17 cellular contexts compared by ENCODE assay signal in genomic region chr10:104321226-104321625, GRCh38. TPM values are rescaled to one million over a fixed set of nuclear protein-coding genes. Genes with fewer than 3 reads are reported as not detected.
DNase-seq lines count a peak whose midpoint lies in the region; ATAC-seq and TF ChIP-seq lines count a peak whose summit lies in the region.
"Had no signal": no experiment of that assay in that cellular context is flagged by ENCODE, and none has a peak within 500 bp of the region (broad histone marks: within the 10 kb centered on the region; RNA-seq: fewer than 3 reads in every experiment).

No MANE protein-coding gene starts in this region.

- H3K9me3 ChIP-seq in right cardiac atrium (ENCODE audit: control insufficient read depth, low read length) (no peaks in the 10 kb centered on the region), transverse colon (no peaks in the 10 kb centered on the region)
- H3K9me3 ChIP-seq: body of pancreas, SJSA1 had no signal

- H3K4me3 ChIP-seq in right cardiac atrium (ENCODE audit: low read length) (no peak overlapping the region), transverse colon (no peak overlapping the region)
- H3K4me3 ChIP-seq: body of pancreas, SJSA1 had no signal

- TF ChIP-seq EP300 in transverse colon (IDR thresholded peaks at IDR 0.05; ENCODE audit: low read depth), result no peak

- peaks cover 39% of the 10 kb centered on the region for H3K36me3 Mint-ChIP-seq in activated CD4-positive, alpha-beta T cell treated with anti-CD3 and anti-CD28 coated beads, Interleukin-2, amount 10 ng/mL, durations not matched to agents 7 days and 5 days (ENCODE audit: low read depth)
- H3K36me3 Mint-ChIP-seq in activated B cell treated with CpG ODN at 0.5 μM for 24 hours (ENCODE audit: low read depth), result peaks cover 25% of the 10 kb centered on the region
- peaks cover 51% of the 10 kb centered on the region for H3K36me3 Mint-ChIP-seq in stimulated activated effector memory CD8-positive, alpha-beta T cell treated with anti-CD3 and anti-CD28 coated beads, Interleukin-12 subunit alpha, Interleukin-12 subunit beta, amount 100 ng/mL, for 72 hours

- TF ChIP-seq POLR2A in transverse colon (IDR thresholded peaks at IDR 0.05), result no peak

- CTCF ChIA-PET in activated CD4-positive, alpha-beta T cell treated with anti-CD3 and anti-CD28 coated beads, Interleukin-2, amount 10 ng/mL, durations not matched to agents 7 days and 5 days (lab: Charles Lee), result interaction anchor here (0.6 to 3.7 kb wide), 4 partner anchors 15 to 47 kb away, joined by 3 to 19 read pairs (median 3); partner anchors contain the start of gene ITPRIP
- CTCF ChIA-PET in activated B cell treated with CpG ODN at 0.5 μM for 24 hours (lab: Charles Lee), result interaction anchor here (0.6 to 1.6 kb wide), 5 partner anchors 15 to 435 kb away, joined by 3 to 18 read pairs (median 3); no protein-coding TSS in a partner anchor

- no peaks in the 10 kb centered on the region for H3K9me3 Mint-ChIP-seq in activated CD4-positive, alpha-beta T cell treated with anti-CD3 and anti-CD28 coated beads, Interleukin-2, amount 10 ng/mL, durations not matched to agents 7 days and 5 days
- no peaks in the 10 kb centered on the region for H3K9me3 Mint-ChIP-seq in activated B cell treated with CpG ODN at 0.5 μM for 24 hours
- no peaks in the 10 kb centered on the region for H3K9me3 Mint-ChIP-seq in stimulated activated effector memory CD8-positive, alpha-beta T cell treated with anti-CD3 and anti-CD28 coated beads, Interleukin-12 subunit alpha, Interleukin-12 subunit beta, amount 100 ng/mL, for 72 hours
- H3K9me3 Mint-ChIP-seq: activated T-helper 1 cell treated with anti-CD3 and anti-CD28 coated beads, Interleukin-12 subunit alpha, Interleukin-12 subunit beta, Interleukin-2, Interleukin-4 antibody, amounts not matched to agents 30 ng/mL and 10 ng/mL and 1 ng/mL, durations not matched to agents 14 hours and 24 hours and 36 hours had no signal

- intact Hi-C loops in activated B cell treated with CpG ODN at 0.5 μM for 24 hours (cut with micrococcal nuclease) (no loop called here), right cardiac atrium (cut with DNase I) (no loop called here), transverse colon (cut with DNase I; ENCODE audit: low total_unique reads) (no loop called here)

- peaks cover 85% of the 10 kb centered on the region for H3K4me1 Mint-ChIP-seq in activated CD4-positive, alpha-beta T cell treated with anti-CD3 and anti-CD28 coated beads, Interleukin-2, amount 10 ng/mL, durations not matched to agents 7 days and 5 days
- peaks cover 94% of the 10 kb centered on the region for H3K4me1 Mint-ChIP-seq in activated B cell treated with CpG ODN at 0.5 μM for 24 hours
- peaks cover 92% of the 10 kb centered on the region for H3K4me1 Mint-ChIP-seq in stimulated activated effector memory CD8-positive, alpha-beta T cell treated with anti-CD3 and anti-CD28 coated beads, Interleukin-12 subunit alpha, Interleukin-12 subunit beta, amount 100 ng/mL, for 72 hours

- H3K4me3 Mint-ChIP-seq in activated CD4-positive, alpha-beta T cell treated with anti-CD3 and anti-CD28 coated beads, Interleukin-2, amount 10 ng/mL, durations not matched to agents 7 days and 5 days, result no peak overlapping the region
- no peak overlapping the region for H3K4me3 Mint-ChIP-seq in activated B cell treated with CpG ODN at 0.5 μM for 24 hours
- no peak overlapping the region for H3K4me3 Mint-ChIP-seq in stimulated activated effector memory CD8-positive, alpha-beta T cell treated with anti-CD3 and anti-CD28 coated beads, Interleukin-12 subunit alpha, Interleukin-12 subunit beta, amount 100 ng/mL, for 72 hours

- H3K27ac Mint-ChIP-seq in activated CD4-positive, alpha-beta T cell treated with anti-CD3 and anti-CD28 coated beads, Interleukin-2, amount 10 ng/mL, durations not matched to agents 7 days and 5 days, result peak overlapping the region; percentile 88
- H3K27ac Mint-ChIP-seq in activated B cell treated with CpG ODN at 0.5 μM for 24 hours, result peak overlapping the region; percentile 82
- H3K27ac Mint-ChIP-seq in stimulated activated effector memory CD8-positive, alpha-beta T cell treated with anti-CD3 and anti-CD28 coated beads, Interleukin-12 subunit alpha, Interleukin-12 subunit beta, amount 100 ng/mL, for 72 hours, result peak overlapping the region; percentile 95

- peaks cover 73% of the 10 kb centered on the region for H3K4me1 ChIP-seq in right cardiac atrium (ENCODE audit: control insufficient read depth, insufficient read depth, low read length)
- H3K4me1 ChIP-seq in transverse colon, result peaks cover 23 to 80% (median 49%) of the 10 kb centered on the region in 4 donors

- 38% methylated on average over 6 of the region's 6 CpGs for WGBS in right cardiac atrium
- 81% methylated on average over 6 of the region's 6 CpGs; no CpG with 5 or more reads in 1 of the 2 donors for WGBS in transverse colon (ENCODE audit: low coverage in 1 of 2), 2 donors

- no peaks in the 10 kb centered on the region for H3K36me3 ChIP-seq in transverse colon

- no peak for ATAC-seq in activated B cell treated with CpG ODN at 0.5 μM for 24 hours (ENCODE audit: low read depth)
- ATAC-seq in right cardiac atrium, result peak in 1 of 2 donors; percentile 38
- ATAC-seq in stimulated activated effector memory CD8-positive, alpha-beta T cell treated with anti-CD3 and anti-CD28 coated beads, Interleukin-12 subunit alpha, Interleukin-12 subunit beta, amount 100 ng/mL, for 72 hours, result no peak
- no peak for ATAC-seq in HG02938 (IDR thresholded peaks at IDR 0.05; ENCODE audit: unreplicated experiment)
- no peak for ATAC-seq in GM18909 (IDR thresholded peaks at IDR 0.05; ENCODE audit: poor library complexity, unreplicated experiment)
- ATAC-seq: body of pancreas had no signal

- in situ Hi-C loops in transverse colon (cut with MboI; ENCODE audit: low pct_ligation_motif_present in 1 of 4, low pct_unique_long_range_greater_than_20kb in 1 of 4, low sequenced_read_pairs in 3 of 4), result no loop called here

- no peaks in the 10 kb centered on the region for H3K27me3 ChIP-seq in right cardiac atrium (ENCODE audit: control insufficient read depth, insufficient read depth)
- no peaks in the 10 kb centered on the region for H3K27me3 ChIP-seq in transverse colon
- H3K27me3 ChIP-seq: body of pancreas, SJSA1 had no signal

- no peak for TF ChIP-seq CTCF in activated B cell treated with CpG ODN at 0.5 μM for 24 hours (IDR thresholded peaks at IDR 0.05)
- TF ChIP-seq CTCF in transverse colon (IDR thresholded peaks at IDR 0.05), result no peak

- POLR2A ChIA-PET in activated CD4-positive, alpha-beta T cell treated with anti-CD3 and anti-CD28 coated beads, Interleukin-2, amount 10 ng/mL, durations not matched to agents 7 days and 5 days (lab: Charles Lee), result no interaction called here
- POLR2A ChIA-PET in activated B cell treated with CpG ODN at 0.5 μM for 24 hours (lab: Charles Lee), result interaction anchor here (0.7 to 1.4 kb wide), 3 partner anchors 17 to 32 kb away, joined by 3 to 7 read pairs (median 4); partner anchors contain the start of genes CFAP58 and ITPRIP

- no peak for DNase-seq in activated CD4-positive, alpha-beta T cell treated with anti-CD3 and anti-CD28 coated beads, Interleukin-2, amount 10 ng/mL, durations not matched to agents 7 days and 5 days
- no peak for DNase-seq in activated CD4-positive, alpha-beta T cell treated with anti-CD3 and anti-CD28 coated beads, Interleukin-2, amount 50 U/mL, for 4 hours
- DNase-seq in activated B cell treated with CpG ODN at 0.5 μM for 24 hours (no peak), right cardiac atrium (peak in 1 of 3 donors; percentile 70), transverse colon (no peak)
- no peak for DNase-seq in stimulated activated effector memory CD8-positive, alpha-beta T cell treated with anti-CD3 and anti-CD28 coated beads, Interleukin-12 subunit alpha, Interleukin-12 subunit beta, amount 100 ng/mL, for 72 hours (ENCODE audit: low spot score in 2 of 2)
- DNase-seq: activated CD4-positive, CD25-positive, alpha-beta regulatory T cell; body of pancreas; DMS 273 treated with DMSO at 0.1 percent for 48 hours; glutamatergic neuron; NCI-H1694 treated with DMSO at 0.1 percent for 48 hours; NCI-H82; occipital lobe had no signal

- H3K27ac ChIP-seq in right cardiac atrium (ENCODE audit: low read length) (peak overlapping the region; percentile 75), transverse colon (no peak overlapping the region)
- H3K27ac ChIP-seq: body of pancreas, SJSA1 had no signal

- H3K27me3 Mint-ChIP-seq in activated CD4-positive, alpha-beta T cell treated with anti-CD3 and anti-CD28 coated beads, Interleukin-2, amount 10 ng/mL, durations not matched to agents 7 days and 5 days, result no peaks in the 10 kb centered on the region
- no peaks in the 10 kb centered on the region for H3K27me3 Mint-ChIP-seq in activated B cell treated with CpG ODN at 0.5 μM for 24 hours

RNA-seq across cellular contexts. Expression of gene ITPRIP, which starts 17.0 kb away (rescaled TPM):
- total RNA-seq in activated CD4-positive, alpha-beta T cell treated with anti-CD3 and anti-CD28 coated beads, Interleukin-2, amount 10 ng/mL, durations not matched to agents 7 days and 5 days, result 10 to 100 TPM; 24.9 to 26.5 TPM
- 21.3 and 26.1 TPM in 2 replicates for total RNA-seq in activated B cell treated with CpG ODN at 0.5 μM for 24 hours
- total RNA-seq in right cardiac atrium, result 10 to 100 TPM; 29.1 to 83.3 (median 41.9) TPM
- 44.8 TPM for polyA plus RNA-seq in right cardiac atrium
- 10 to 100 TPM in 1 of 4 donors, 1 to 10 TPM in 3; 1.8 to 25.1 (median 6.6) TPM for total RNA-seq in transverse colon

RNA-seq across cellular contexts. Expression of gene CFAP58, which starts 32.4 kb away (rescaled TPM):
- total RNA-seq in activated CD4-positive, alpha-beta T cell treated with anti-CD3 and anti-CD28 coated beads, Interleukin-2, amount 10 ng/mL, durations not matched to agents 7 days and 5 days, result under 1 TPM; 0.22 to 0.27 TPM
- not detected in 2 replicates for total RNA-seq in activated B cell treated with CpG ODN at 0.5 μM for 24 hours
- total RNA-seq in right cardiac atrium, result 1 to 10 TPM; 2.9 to 5.4 (median 3.4) TPM
- 2.9 TPM for polyA plus RNA-seq in right cardiac atrium
- total RNA-seq in transverse colon, result under 1 TPM in 2 of 4 donors, not detected in 2; 0.16 to 0.27 TPM

RNA-seq across cellular contexts. Expression of gene GSTO2, which starts 52.2 kb away (rescaled TPM):
- total RNA-seq in activated CD4-positive, alpha-beta T cell treated with anti-CD3 and anti-CD28 coated beads, Interleukin-2, amount 10 ng/mL, durations not matched to agents 7 days and 5 days, result 1 to 10 TPM in 1 of 2 experiments, under 1 TPM in 1; 0.81 to 1.3 TPM
- total RNA-seq in activated B cell treated with CpG ODN at 0.5 μM for 24 hours (0.56 and 0.91 TPM in 2 replicates), right cardiac atrium (1 to 10 TPM in 1 of 4 donors, under 1 TPM in 3; 0.37 to 1.1 (median 0.72) TPM), transverse colon (10 to 100 TPM in 2 of 4 donors, 1 to 10 TPM in 2; 1.9 to 17.1 (median 10.6) TPM)
- polyA plus RNA-seq in right cardiac atrium, result 0.43 TPM
